19 cellular contexts compared by ENCODE assay signal in the genomic region with DNA sequence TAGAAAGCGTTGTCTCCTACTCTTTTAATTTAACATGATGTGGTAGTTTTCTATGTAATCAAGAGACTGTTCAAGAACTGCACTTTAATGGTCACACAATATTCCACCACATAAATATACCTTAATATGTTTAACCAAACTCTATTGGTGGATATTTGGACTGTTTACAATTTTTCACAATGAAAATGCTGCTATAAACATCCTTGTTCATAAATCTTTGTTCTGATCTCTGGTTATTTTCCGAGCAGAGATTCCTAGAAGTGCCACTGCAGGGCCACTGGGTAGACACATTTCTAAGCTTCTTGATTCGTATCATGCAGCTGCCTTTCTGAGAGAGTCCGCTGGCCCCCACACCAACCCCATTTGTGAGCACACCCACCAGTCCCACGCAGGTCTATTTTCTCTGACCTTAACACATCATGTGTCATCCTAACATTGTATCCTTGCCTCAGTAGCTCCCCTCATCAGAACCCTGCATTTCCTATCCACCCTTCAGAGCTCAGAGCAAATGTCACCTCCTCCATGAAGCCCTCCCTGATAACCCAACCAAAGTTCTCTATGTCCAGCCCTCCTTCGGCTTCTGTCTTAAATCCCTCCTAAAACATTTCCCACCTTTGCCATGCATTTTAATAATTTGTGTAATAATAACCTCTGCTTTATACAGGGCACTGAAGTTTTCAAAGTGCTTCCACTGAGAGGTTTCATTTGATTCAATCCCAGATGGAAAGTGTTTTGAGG. TPM values are rescaled to one million over a fixed set of nuclear protein-coding genes. Genes with fewer than 3 reads are reported as not detected.
"Had no signal": no experiment of that assay in that cellular context is flagged by ENCODE, and none has a peak within 500 bp of the region (broad histone marks: within the 10 kb centered on the region; RNA-seq: fewer than 3 reads in every experiment).

No MANE protein-coding gene starts in this region.

- ATAC-seq: activated CD8-positive, alpha-beta T cell treated with anti-CD3 and anti-CD28 coated beads for 36 hours; effector memory CD8-positive, alpha-beta T cell; mucosa of descending colon; natural killer cell; T-helper 17 cell; WTC11 had no signal

- H3K27ac ChIP-seq: uterus had no signal

- DNase-seq: activated CD4-positive, alpha-beta T cell treated with anti-CD3 and anti-CD28 coated beads for 4 hours; activated CD8-positive, alpha-beta T cell treated with anti-CD3 and anti-CD28 coated beads for 36 hours; activated gamma-delta T cell treated with Interleukin-2 at 50 U/mL for 16 hours; activated T-cell treated with anti-CD3 and anti-CD28 coated beads, Interleukin-2, amount 50 U/mL, for 48 hours; dermis blood vessel endothelial cell; effector memory CD8-positive, alpha-beta T cell; heart right ventricle; mucosa of descending colon; natural killer cell; occipital lobe; stimulated activated CD4-positive, alpha-beta T cell treated with anti-CD3 and anti-CD28 coated beads, Interleukin-12 subunit alpha, Interleukin-12 subunit beta, amount 100 ng/mL, for 4 hours; stimulated activated CD4-positive, alpha-beta T cell treated with anti-CD3 and anti-CD28 coated beads, Interleukin-2, amount 100 ng/mL, for 24 hours; T-helper 17 cell; uterus had no signal

- H3K27me3 Mint-ChIP-seq: activated CD8-positive, alpha-beta T cell treated with anti-CD3 and anti-CD28 coated beads for 36 hours; activated naive CD8-positive, alpha-beta T cell had no signal

- H3K27me3 ChIP-seq: heart right ventricle, uterus had no signal

- H3K27ac Mint-ChIP-seq: activated CD8-positive, alpha-beta T cell treated with anti-CD3 and anti-CD28 coated beads for 36 hours; activated naive CD8-positive, alpha-beta T cell; natural killer cell; progenitor cell of endocrine pancreas; T-helper 17 cell; WTC11 had no signal

- H3K36me3 Mint-ChIP-seq: activated naive CD8-positive, alpha-beta T cell; natural killer cell; WTC11 had no signal

- H3K9me3 ChIP-seq: mucosa of descending colon, uterus had no signal

- H3K4me3 ChIP-seq: heart right ventricle, mucosa of descending colon, uterus had no signal

- H3K4me1 Mint-ChIP-seq: natural killer cell had no signal

- H3K9me3 Mint-ChIP-seq: activated CD8-positive, alpha-beta T cell treated with anti-CD3 and anti-CD28 coated beads for 36 hours; effector memory CD8-positive, alpha-beta T cell; natural killer cell; WTC11 had no signal

- H3K4me3 Mint-ChIP-seq: activated CD8-positive, alpha-beta T cell treated with anti-CD3 and anti-CD28 coated beads for 36 hours; activated naive CD8-positive, alpha-beta T cell; effector memory CD8-positive, alpha-beta T cell; natural killer cell; T-helper 17 cell; WTC11 had no signal

- H3K36me3 ChIP-seq: heart right ventricle, uterus had no signal

RNA-seq across cellular contexts. Expression of gene KCNK3, which starts 26.6 kb away (rescaled TPM):
- total RNA-seq: activated CD8-positive, alpha-beta T cell treated with anti-CD3 and anti-CD28 coated beads for 36 hours; lung microvascular endothelial cell; natural killer cell; T-helper 17 cell had no signal
- polyA plus RNA-seq: fibroblast of lung had no signal
